11 cellular contexts compared by ENCODE assay signal in the genomic region with DNA sequence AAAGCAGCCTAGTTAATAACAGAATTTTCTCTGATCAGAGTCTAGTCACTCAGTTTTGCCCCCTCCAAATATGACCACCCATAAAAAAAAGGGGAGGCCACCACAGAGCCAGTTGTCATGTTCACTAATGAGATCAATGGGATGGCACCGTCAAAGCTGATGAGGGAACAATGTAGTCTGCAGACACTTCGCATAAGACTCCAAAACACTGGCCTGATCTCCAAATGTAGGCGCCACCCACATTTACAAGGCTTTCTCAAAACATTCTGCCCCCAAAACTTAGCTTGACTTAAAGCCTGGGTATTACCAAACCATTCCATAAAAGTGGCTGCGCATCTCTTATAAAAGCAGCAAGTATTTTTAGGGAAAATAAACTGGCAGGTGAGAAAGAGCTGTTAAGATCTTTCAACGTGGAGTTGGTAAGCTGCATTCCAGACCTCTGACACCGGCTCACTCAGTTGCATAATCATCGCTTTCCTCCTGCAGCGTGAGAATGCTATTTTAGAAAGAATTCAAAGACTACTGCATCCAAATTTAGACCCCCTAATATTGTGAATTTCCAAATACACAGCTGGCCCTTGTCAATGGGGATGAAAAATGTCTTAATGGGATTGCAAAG. TPM values are rescaled to one million over a fixed set of nuclear protein-coding genes. Genes with fewer than 3 reads are reported as not detected.
A peak's percentile ranks its signal among the peaks of the same experiment; 100 is the strongest.
DNase-seq lines count a peak whose midpoint lies in the region; ATAC-seq, FAIRE-seq and TF ChIP-seq lines count a peak whose summit lies in the region.
"Had no signal": no experiment of that assay in that cellular context is flagged by ENCODE, and none has a peak within 500 bp of the region (broad histone marks: within the 10 kb centered on the region; RNA-seq: fewer than 3 reads in every experiment).

No MANE protein-coding gene starts in this region.

- no peak overlapping the region for H2BK12ac ChIP-seq in H1 (ENCODE audit: low read depth, low read length)

- H3K23ac ChIP-seq in H1 (ENCODE audit: insufficient read length), result no peak overlapping the region

- H2BK5ac ChIP-seq in H1 (ENCODE audit: low read depth, low read length), result no peak overlapping the region

- H3K36me3 ChIP-seq in H1 (ENCODE audit: control insufficient read depth in 2 of 4, insufficient read depth in 4 of 4, low read length in 3 of 4), result no peaks in the 10 kb centered on the region; a peak in 1 of 8 replicates
- H3K36me3 ChIP-seq in effector memory CD4-positive, alpha-beta T cell (ENCODE audit: control insufficient read depth, insufficient read depth, low read length), result no peaks in the 10 kb centered on the region

- TF ChIP-seq POLR2A in H1 (IDR thresholded peaks at IDR 0.05; ENCODE audit: control extremely low read depth in 1 of 2, low read depth in 2 of 2, low read length in 2 of 2), result no peak

- no peak overlapping the region for H3K56ac ChIP-seq in H1 (replicated peaks; ENCODE audit: insufficient read length, low read depth, low read length)

- POLR2A ChIA-PET in H1 (lab: Charles Lee; ENCODE audit: partially characterized antibody), result interaction anchor here (1.7 kb wide), 1 partner anchor 10 kb away, joined by 3 read pairs; no protein-coding TSS in a partner anchor

- no peak overlapping the region for H2AK5ac ChIP-seq in H1 (ENCODE audit: low read depth, low read length)

- TF ChIP-seq CTCF in H1 (IDR thresholded peaks at IDR 0.05; ENCODE audit: control extremely low read depth in 1 of 3, insufficient read depth in 1 of 3, low read depth in 1 of 3, low read length in 3 of 3), result no peak

- H3K9me3 Mint-ChIP-seq in naive B cell, result peaks cover 0 to 3% (median 0%) of the 10 kb centered on the region in 7 donors
- H3K9me3 Mint-ChIP-seq: activated CD4-positive, alpha-beta T cell treated with anti-CD3 and anti-CD28 coated beads, Interleukin-2, amount 10 ng/mL, durations not matched to agents 7 days and 5 days had no signal

- H2BK15ac ChIP-seq in H1 (ENCODE audit: low read length), result no peak overlapping the region

- CTCF ChIA-PET in H1 (lab: Charles Lee; ENCODE audit: partially characterized antibody), result interaction anchor here (0.9 to 1.7 kb wide), 6 partner anchors 9 to 318 kb away, joined by 3 to 4 read pairs (median 3); no protein-coding TSS in a partner anchor

- H3K4me3 ChIP-seq in H1 (ENCODE audit: extremely low read depth in 1 of 4, insufficient read depth in 2 of 4, low read depth in 3 of 4, low read length in 4 of 4), result no peak overlapping the region
- H3K4me3 ChIP-seq in effector memory CD4-positive, alpha-beta T cell (ENCODE audit: insufficient read depth, low read depth, low read length, poor library complexity, severe bottlenecking), result no peak overlapping the region

- no peaks in the 10 kb centered on the region for H3K9me3 ChIP-seq in H1 (ENCODE audit: insufficient read depth in 2 of 2, low read depth in 1 of 2, low read length in 1 of 2)
- H3K9me3 ChIP-seq in effector memory CD4-positive, alpha-beta T cell (ENCODE audit: control insufficient read depth, low read length), result no peaks in the 10 kb centered on the region

- H4K8ac ChIP-seq in H1 (ENCODE audit: extremely low read depth, insufficient read depth, low read length), result no peak overlapping the region

- H3K9ac ChIP-seq in H1 (replicated peaks in 1 of 4; ENCODE audit: extremely low read depth in 1 of 4, low read depth in 3 of 4, low read length in 3 of 4), result no peak overlapping the region

- H2AFZ ChIP-seq in H1 (ENCODE audit: low read length), result no peak overlapping the region

- WGBS in H1 (ENCODE audit: extremely low coverage in 1 of 2, insufficient coverage in 1 of 2, insufficient read length in 1 of 2, insufficient replicate concordance in 2 of 2, low coverage in 1 of 2, low lambda C conversion rate in 2 of 2, missing lambda C conversion rate in 1 of 2), 2 experiments, result 77% methylated on average over 8 of the region's 8 CpGs; no CpG with 5 or more reads in 1 of the 2 experiments

- no peak overlapping the region for H2BK20ac ChIP-seq in H1 (ENCODE audit: low read length)

- H3K27ac Mint-ChIP-seq in naive B cell, result peak overlapping the region in 5 of 6 donors; percentile 3 to 69 (median 49)
- H3K27ac Mint-ChIP-seq: activated CD4-positive, alpha-beta T cell treated with anti-CD3 and anti-CD28 coated beads, Interleukin-2, amount 10 ng/mL, durations not matched to agents 7 days and 5 days had no signal

- no peak overlapping the region for H4K91ac ChIP-seq in H1 (replicated peaks; ENCODE audit: insufficient read length, low read length)

- H4K5ac ChIP-seq in H1 (ENCODE audit: insufficient read length, low read depth, low read length), result no peak overlapping the region

- H3K23me2 ChIP-seq in H1 (ENCODE audit: low read depth, low read length), result no peaks in the 10 kb centered on the region

- H2BK120ac ChIP-seq in H1 (replicated peaks; ENCODE audit: low read depth, low read length), result no peak overlapping the region

- peaks cover 0 to 6% (median under 1%) of the 10 kb centered on the region in 4 experiments; a peak in 1 of 7 replicates for H3K4me1 ChIP-seq in H1 (replicated peaks in 1 of 4; ENCODE audit: control insufficient read depth in 3 of 4, insufficient read depth in 4 of 4, low read length in 3 of 4)
- peaks cover 4% of the 10 kb centered on the region for H3K4me1 ChIP-seq in effector memory CD4-positive, alpha-beta T cell (ENCODE audit: control insufficient read depth, insufficient read depth, low read length, poor library complexity, severe bottlenecking)

- no peak for TF ChIP-seq RAD21 in H1 (IDR thresholded peaks at IDR 0.05 in 1 of 2, conservative IDR thresholded peaks at IDR 0.05 in 1 of 2; ENCODE audit: low read depth in 2 of 2, low read length in 2 of 2)

- no peak for FAIRE-seq in H1 (lab: Jason Lieb, UNC)

- H3K4me1 Mint-ChIP-seq in naive B cell, result peaks cover 63 to 83% (median 75%) of the 10 kb centered on the region in 3 donors

- H3K4me2 ChIP-seq in H1 (ENCODE audit: insufficient read depth in 1 of 2, low read depth in 2 of 2, low read length in 2 of 2), result no peak overlapping the region

- no peak overlapping the region for H3K27ac ChIP-seq in H1 (ENCODE audit: low read depth, low read length)
- no peak overlapping the region for H3K27ac ChIP-seq in effector memory CD4-positive, alpha-beta T cell (ENCODE audit: insufficient read depth, low read length, poor library complexity, severe bottlenecking)

- H3K36me3 Mint-ChIP-seq in naive B cell, result peaks cover 0 to 15% of the 10 kb centered on the region in 2 donors

- DNase-seq in ELF-1 (ENCODE audit: low read depth, low spot score) (peak; percentile 55), NCI-H226 (peak; percentile 75), H1 (ENCODE audit: low read depth in 1 of 2, low spot score in 2 of 2) (no peak), naive B cell (no peak), putamen (ENCODE audit: low spot score) (no peak)
- no peak for DNase-seq in activated CD4-positive, alpha-beta T cell treated with anti-CD3 and anti-CD28 coated beads, Interleukin-2, amount 50 U/mL, for 4 hours
- DNase-seq in effector memory CD4-positive, alpha-beta T cell, result no peak
- DNase-seq: activated CD4-positive, alpha-beta T cell treated with anti-CD3 and anti-CD28 coated beads, Interleukin-2, amount 10 ng/mL, durations not matched to agents 7 days and 5 days; amygdala; nucleus accumbens had no signal

- TF ChIP-seq EP300 in H1 (IDR thresholded peaks at IDR 0.05; ENCODE audit: borderline replicate concordance in 1 of 2, low read depth in 2 of 2, low read length in 2 of 2), result no peak

- H3K4me3 Mint-ChIP-seq in naive B cell, result peak overlapping the region in 3 of 8 donors; percentile 12 to 25 (median 20)
- H3K4me3 Mint-ChIP-seq: activated CD4-positive, alpha-beta T cell treated with anti-CD3 and anti-CD28 coated beads, Interleukin-2, amount 10 ng/mL, durations not matched to agents 7 days and 5 days had no signal

- no peak overlapping the region for H3K4ac ChIP-seq in H1 (replicated peaks; ENCODE audit: insufficient read length, low read depth, low read length)

- H3K27me3 Mint-ChIP-seq in naive B cell, result no peaks in the 10 kb centered on the region

- H3K14ac ChIP-seq in H1 (ENCODE audit: insufficient read length), result no peak overlapping the region

- H3K79me1 ChIP-seq in H1 (ENCODE audit: low read depth, low read length), result no peaks in the 10 kb centered on the region

- ATAC-seq in naive B cell (ENCODE audit: low read depth in 2 of 2) (no peak), GM21619 (IDR thresholded peaks at IDR 0.05; ENCODE audit: unreplicated experiment) (no peak)

- H4K20me1 ChIP-seq in H1 (replicated peaks in 1 of 2; ENCODE audit: control insufficient read depth in 1 of 2, insufficient read depth in 2 of 2, low read length in 2 of 2), result peaks cover 0 to 2% of the 10 kb centered on the region in 2 experiments

- no peaks in the 10 kb centered on the region for H3K27me3 ChIP-seq in H1 (replicated peaks in 1 of 4; ENCODE audit: control insufficient read depth in 3 of 4, extremely low read depth in 1 of 4, insufficient read depth in 3 of 4, low read length in 3 of 4)
- no peaks in the 10 kb centered on the region for H3K27me3 ChIP-seq in effector memory CD4-positive, alpha-beta T cell (replicated peaks; ENCODE audit: control insufficient read depth, insufficient read depth, low read length, poor library complexity, severe bottlenecking)

- H3K18ac ChIP-seq in H1 (ENCODE audit: extremely low read depth, low read length), result no peak overlapping the region

- H3K79me2 ChIP-seq in H1 (ENCODE audit: control insufficient read depth in 1 of 2, insufficient read depth in 2 of 2, low read length in 2 of 2), result no peaks in the 10 kb centered on the region; a peak in 1 of 4 replicates

TF ChIP-seq in H1, 55 proteins besides CTCF, POLR2A, EP300 and RAD21:
- TF ChIP-seq GTF2F1 (IDR thresholded peaks at IDR 0.05; ENCODE audit: borderline replicate concordance, low read depth, low read length) (no peak), CEBPB (IDR thresholded peaks at IDR 0.05; ENCODE audit: low read depth, low read length) (peak; percentile 82), RFX5 (IDR thresholded peaks at IDR 0.05; ENCODE audit: borderline replicate concordance, low read depth, low read length) (no peak), KDM1A (IDR thresholded peaks at IDR 0.05; ENCODE audit: borderline replicate concordance, low read length) (no peak), HDAC2 (IDR thresholded peaks at IDR 0.05; ENCODE audit: borderline replicate concordance in 1 of 2, low read depth in 2 of 2, low read length in 2 of 2) (no peak)

RNA-seq across cellular contexts. Expression of a gene that starts 59.3 kb away (rescaled TPM):
- 55.2 and 59.9 TPM in 2 replicates for total RNA-seq in H1 (2021; fragmentation: NEBNext Ultra II Directional; extraction: Animal tissue kit (Norgen Biotek cat#: 25700))
- polyA plus RNA-seq in H1 (2011; rRNA removed) (30.7 and 46.1 TPM in 2 replicates), naive B cell (ENCODE audit: low read depth in 6 of 6) (10 to 100 TPM; 21.9 to 50.4 (median 26.7) TPM)
- 43.5 TPM for polyA plus RNA-seq in H1 (2011; cell fraction: cytosol; rRNA removed)
- polyA plus RNA-seq in H1 (2011; cell fraction: nucleus; rRNA removed), result 33.7 TPM
- 53.1 to 66.6 TPM (median 55.8 TPM) in 4 replicates for polyA plus RNA-seq in H1 (2012, experiment 1 of 2)
- polyA plus RNA-seq in H1 (2012, experiment 2 of 2), result 45.9 TPM
- 46.1 TPM for polyA plus RNA-seq in H1 (2013, experiment 1 of 2)
- 47.4 TPM for polyA plus RNA-seq in H1 (2013, experiment 2 of 2)
- 91.4 and 92.0 TPM in 2 replicates for polyA minus RNA-seq in H1 (2011; rRNA and poly(A)+ RNA removed)
- polyA minus RNA-seq in H1 (2011; cell fraction: cytosol; rRNA and poly(A)+ RNA removed), result 15.1 TPM
- 87.6 TPM for polyA minus RNA-seq in H1 (2011; cell fraction: nucleus; rRNA and poly(A)+ RNA removed)

Comparison
In these comparisons a context has a peak if more than half of its experiments do, and no peak if none do; other contexts are left out.
1. DNase-seq: peak in ELF-1 (single experiment) and NCI-H226 (single experiment); none in H1 (0 of 2), naive B cell (single experiment), activated CD4-positive, alpha-beta T cell treated with anti-CD3 and anti-CD28 coated beads, Interleukin-2, amount 50 U/mL, for 4 hours (0 of 2), effector memory CD4-positive, alpha-beta T cell (0 of 3) and putamen (single experiment).